1 cellular context compared by ENCODE assay signal in genomic region chr20:46689082-46689753, GRCh38.
TF ChIP-seq lines count a peak whose summit lies in the region.

Gene TP53RK (minus strand): TSS chr20:46689444. CDS start chr20:46689414, 30 bp downstream.

TF ChIP-seq in K562, 482 proteins besides CTCF, POLR2A, EP300 and RAD21 (continued from another document and continues in another):
- no peak for TF ChIP-seq KDM2B (CRISPR knock-in tag; IDR thresholded peaks at IDR 0.05)
- no peak for TF ChIP-seq PTTG1 (tag; IDR thresholded peaks at IDR 0.05; ENCODE audit: low read depth)
- no peak for TF ChIP-seq CREBBP (IDR thresholded peaks at IDR 0.05; ENCODE audit: low read depth, low read length)
- peak; percentile 52 for TF ChIP-seq POLR2B (IDR thresholded peaks at IDR 0.05; ENCODE audit: low read depth, partially characterized antibody)
- TF ChIP-seq EHMT2 (IDR thresholded peaks at IDR 0.05): no peak
- no peak for TF ChIP-seq ZNF668 (CRISPR knock-in tag; IDR thresholded peaks at IDR 0.05)
- TF ChIP-seq HMGXB4 (CRISPR knock-in tag; IDR thresholded peaks at IDR 0.05): peak; percentile 82; the same call in 1 of the 2 replicates
- no peak for TF ChIP-seq FOXJ3 (CRISPR knock-in tag; IDR thresholded peaks at IDR 0.05)
- no peak for TF ChIP-seq DNMT1 (IDR thresholded peaks at IDR 0.05)
- TF ChIP-seq MAZ (CRISPR knock-in tag; conservative IDR thresholded peaks at IDR 0.05 in 1 of 2, IDR thresholded peaks at IDR 0.05 in 1 of 2): peak in 1 of 2 experiments; percentile 51; a peak in 1 of 4 replicates
- TF ChIP-seq MCM7 (IDR thresholded peaks at IDR 0.05): no peak
- no peak for TF ChIP-seq CBFB (CRISPR knock-in tag; IDR thresholded peaks at IDR 0.05)
- no peak for TF ChIP-seq BRF2 (IDR thresholded peaks at IDR 0.05; ENCODE audit: borderline replicate concordance, insufficient read depth, insufficient read length)
- no peak for TF ChIP-seq ZNF655 (CRISPR knock-in tag; IDR thresholded peaks at IDR 0.05)
- TF ChIP-seq, protein P1, sequence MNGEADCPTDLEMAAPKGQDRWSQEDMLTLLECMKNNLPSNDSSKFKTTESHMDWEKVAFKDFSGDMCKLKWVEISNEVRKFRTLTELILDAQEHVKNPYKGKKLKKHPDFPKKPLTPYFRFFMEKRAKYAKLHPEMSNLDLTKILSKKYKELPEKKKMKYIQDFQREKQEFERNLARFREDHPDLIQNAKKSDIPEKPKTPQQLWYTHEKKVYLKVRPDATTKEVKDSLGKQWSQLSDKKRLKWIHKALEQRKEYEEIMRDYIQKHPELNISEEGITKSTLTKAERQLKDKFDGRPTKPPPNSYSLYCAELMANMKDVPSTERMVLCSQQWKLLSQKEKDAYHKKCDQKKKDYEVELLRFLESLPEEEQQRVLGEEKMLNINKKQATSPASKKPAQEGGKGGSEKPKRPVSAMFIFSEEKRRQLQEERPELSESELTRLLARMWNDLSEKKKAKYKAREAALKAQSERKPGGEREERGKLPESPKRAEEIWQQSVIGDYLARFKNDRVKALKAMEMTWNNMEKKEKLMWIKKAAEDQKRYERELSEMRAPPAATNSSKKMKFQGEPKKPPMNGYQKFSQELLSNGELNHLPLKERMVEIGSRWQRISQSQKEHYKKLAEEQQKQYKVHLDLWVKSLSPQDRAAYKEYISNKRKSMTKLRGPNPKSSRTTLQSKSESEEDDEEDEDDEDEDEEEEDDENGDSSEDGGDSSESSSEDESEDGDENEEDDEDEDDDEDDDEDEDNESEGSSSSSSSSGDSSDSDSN (IDR thresholded peaks at IDR 0.05; ENCODE audit: borderline replicate concordance in 1 of 2, low read depth in 2 of 2, low read length in 2 of 2): peak; percentile 96 to 98
- TF ChIP-seq ZFX (CRISPR knock-in tag; IDR thresholded peaks at IDR 0.05): peak; percentile 92
- TF ChIP-seq TCF15 (CRISPR knock-in tag; IDR thresholded peaks at IDR 0.05): no peak
- no peak for TF ChIP-seq TCFL5 (CRISPR knock-in tag; conservative IDR thresholded peaks at IDR 0.05)
- no peak for TF ChIP-seq ZNF785 (CRISPR knock-in tag; IDR thresholded peaks at IDR 0.05)
- TF ChIP-seq SMAD3 (CRISPR knock-in tag; conservative IDR thresholded peaks at IDR 0.05): no peak
- TF ChIP-seq HEY1 (CRISPR knock-in tag; IDR thresholded peaks at IDR 0.05; ENCODE audit: borderline replicate concordance): no peak
- TF ChIP-seq GABPA (tag; conservative IDR thresholded peaks at IDR 0.05; ENCODE audit: low read depth): peak; percentile 85
- no peak for TF ChIP-seq CBX2 (IDR thresholded peaks at IDR 0.05; ENCODE audit: insufficient read depth, low read length, poor library complexity, severe bottlenecking)
- TF ChIP-seq, protein P2, sequence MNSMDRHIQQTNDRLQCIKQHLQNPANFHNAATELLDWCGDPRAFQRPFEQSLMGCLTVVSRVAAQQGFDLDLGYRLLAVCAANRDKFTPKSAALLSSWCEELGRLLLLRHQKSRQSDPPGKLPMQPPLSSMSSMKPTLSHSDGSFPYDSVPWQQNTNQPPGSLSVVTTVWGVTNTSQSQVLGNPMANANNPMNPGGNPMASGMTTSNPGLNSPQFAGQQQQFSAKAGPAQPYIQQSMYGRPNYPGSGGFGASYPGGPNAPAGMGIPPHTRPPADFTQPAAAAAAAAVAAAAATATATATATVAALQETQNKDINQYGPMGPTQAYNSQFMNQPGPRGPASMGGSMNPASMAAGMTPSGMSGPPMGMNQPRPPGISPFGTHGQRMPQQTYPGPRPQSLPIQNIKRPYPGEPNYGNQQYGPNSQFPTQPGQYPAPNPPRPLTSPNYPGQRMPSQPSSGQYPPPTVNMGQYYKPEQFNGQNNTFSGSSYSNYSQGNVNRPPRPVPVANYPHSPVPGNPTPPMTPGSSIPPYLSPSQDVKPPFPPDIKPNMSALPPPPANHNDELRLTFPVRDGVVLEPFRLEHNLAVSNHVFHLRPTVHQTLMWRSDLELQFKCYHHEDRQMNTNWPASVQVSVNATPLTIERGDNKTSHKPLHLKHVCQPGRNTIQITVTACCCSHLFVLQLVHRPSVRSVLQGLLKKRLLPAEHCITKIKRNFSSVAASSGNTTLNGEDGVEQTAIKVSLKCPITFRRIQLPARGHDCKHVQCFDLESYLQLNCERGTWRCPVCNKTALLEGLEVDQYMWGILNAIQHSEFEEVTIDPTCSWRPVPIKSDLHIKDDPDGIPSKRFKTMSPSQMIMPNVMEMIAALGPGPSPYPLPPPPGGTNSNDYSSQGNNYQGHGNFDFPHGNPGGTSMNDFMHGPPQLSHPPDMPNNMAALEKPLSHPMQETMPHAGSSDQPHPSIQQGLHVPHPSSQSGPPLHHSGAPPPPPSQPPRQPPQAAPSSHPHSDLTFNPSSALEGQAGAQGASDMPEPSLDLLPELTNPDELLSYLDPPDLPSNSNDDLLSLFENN (IDR thresholded peaks at IDR 0.05; ENCODE audit: low read depth in 2 of 2, low read length in 2 of 2): no peak
- TF ChIP-seq, protein P3, sequence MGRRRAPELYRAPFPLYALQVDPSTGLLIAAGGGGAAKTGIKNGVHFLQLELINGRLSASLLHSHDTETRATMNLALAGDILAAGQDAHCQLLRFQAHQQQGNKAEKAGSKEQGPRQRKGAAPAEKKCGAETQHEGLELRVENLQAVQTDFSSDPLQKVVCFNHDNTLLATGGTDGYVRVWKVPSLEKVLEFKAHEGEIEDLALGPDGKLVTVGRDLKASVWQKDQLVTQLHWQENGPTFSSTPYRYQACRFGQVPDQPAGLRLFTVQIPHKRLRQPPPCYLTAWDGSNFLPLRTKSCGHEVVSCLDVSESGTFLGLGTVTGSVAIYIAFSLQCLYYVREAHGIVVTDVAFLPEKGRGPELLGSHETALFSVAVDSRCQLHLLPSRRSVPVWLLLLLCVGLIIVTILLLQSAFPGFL (CRISPR knock-in tag; IDR thresholded peaks at IDR 0.05): 0 out of 2 replicates have a peak, but pooled peaks have one; percentile 69
- peak; percentile 44 for TF ChIP-seq TAF9B (IDR thresholded peaks at IDR 0.05; ENCODE audit: partially characterized antibody)
- no peak for TF ChIP-seq NFIX (CRISPR knock-in tag; IDR thresholded peaks at IDR 0.05; ENCODE audit: low read depth)
- TF ChIP-seq, protein P4, sequence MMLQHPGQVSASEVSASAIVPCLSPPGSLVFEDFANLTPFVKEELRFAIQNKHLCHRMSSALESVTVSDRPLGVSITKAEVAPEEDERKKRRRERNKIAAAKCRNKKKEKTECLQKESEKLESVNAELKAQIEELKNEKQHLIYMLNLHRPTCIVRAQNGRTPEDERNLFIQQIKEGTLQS (IDR thresholded peaks at IDR 0.05): no peak
- TF ChIP-seq, protein P4 (CRISPR knock-in tag; conservative IDR thresholded peaks at IDR 0.05): no peak
- no peak for TF ChIP-seq SAFB2 (IDR thresholded peaks at IDR 0.05; ENCODE audit: borderline replicate concordance, low read depth, low read length, severe bottlenecking)
- no peak for TF ChIP-seq CREB1 (IDR thresholded peaks at IDR 0.05)
- peak; percentile 67; the same call in 1 of the 2 replicates for TF ChIP-seq CREB1 (CRISPR knock-in tag; IDR thresholded peaks at IDR 0.05)
- TF ChIP-seq ID3 (CRISPR knock-in tag; IDR thresholded peaks at IDR 0.05): no peak
- TF ChIP-seq ID3 (tag; IDR thresholded peaks at IDR 0.05): peak; percentile 44; the same call in 1 of the 2 replicates
- no peak for TF ChIP-seq MYBL2 (IDR thresholded peaks at IDR 0.05; ENCODE audit: low read depth)
- TF ChIP-seq MYBL2 (CRISPR knock-in tag; IDR thresholded peaks at IDR 0.05; ENCODE audit: borderline replicate concordance): no peak
- no peak for TF ChIP-seq ILK (tag; IDR thresholded peaks at IDR 0.05; ENCODE audit: borderline replicate concordance, low read depth)
- no peak for TF ChIP-seq MTA1 (IDR thresholded peaks at IDR 0.05; ENCODE audit: borderline replicate concordance)
- TF ChIP-seq ZNF121 (CRISPR knock-in tag; conservative IDR thresholded peaks at IDR 0.05): peak; percentile 38; the same call in 1 of the 2 replicates
- no peak for TF ChIP-seq ZEB2 (IDR thresholded peaks at IDR 0.05)
- no peak for TF ChIP-seq RBM15 (IDR thresholded peaks at IDR 0.05; ENCODE audit: insufficient read depth, low read length)
- TF ChIP-seq E2F5 (CRISPR knock-in tag; IDR thresholded peaks at IDR 0.05): no peak
- peak; percentile 96 for TF ChIP-seq DACH1 (IDR thresholded peaks at IDR 0.05; ENCODE audit: partially characterized antibody)
- TF ChIP-seq, protein P5, sequence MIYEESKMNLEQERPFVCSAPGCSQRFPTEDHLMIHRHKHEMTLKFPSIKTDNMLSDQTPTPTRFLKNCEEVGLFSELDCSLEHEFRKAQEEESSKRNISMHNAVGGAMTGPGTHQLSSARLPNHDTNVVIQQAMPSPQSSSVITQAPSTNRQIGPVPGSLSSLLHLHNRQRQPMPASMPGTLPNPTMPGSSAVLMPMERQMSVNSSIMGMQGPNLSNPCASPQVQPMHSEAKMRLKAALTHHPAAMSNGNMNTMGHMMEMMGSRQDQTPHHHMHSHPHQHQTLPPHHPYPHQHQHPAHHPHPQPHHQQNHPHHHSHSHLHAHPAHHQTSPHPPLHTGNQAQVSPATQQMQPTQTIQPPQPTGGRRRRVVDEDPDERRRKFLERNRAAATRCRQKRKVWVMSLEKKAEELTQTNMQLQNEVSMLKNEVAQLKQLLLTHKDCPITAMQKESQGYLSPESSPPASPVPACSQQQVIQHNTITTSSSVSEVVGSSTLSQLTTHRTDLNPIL (CRISPR knock-in tag; IDR thresholded peaks at IDR 0.05): no peak
- peak; percentile 63; the same call in 1 of the 2 replicates for TF ChIP-seq MTA3 (IDR thresholded peaks at IDR 0.05; ENCODE audit: borderline replicate concordance)
- TF ChIP-seq ZFP1 (CRISPR knock-in tag; IDR thresholded peaks at IDR 0.05): no peak
- TF ChIP-seq E2F8 (IDR thresholded peaks at IDR 0.05; ENCODE audit: low read depth, partially characterized antibody): no peak
- no peak for TF ChIP-seq ZNF174 (CRISPR knock-in tag; IDR thresholded peaks at IDR 0.05)
